Comparison of ENCODE assay signal across 2 cellular contexts in the genomic region with DNA sequence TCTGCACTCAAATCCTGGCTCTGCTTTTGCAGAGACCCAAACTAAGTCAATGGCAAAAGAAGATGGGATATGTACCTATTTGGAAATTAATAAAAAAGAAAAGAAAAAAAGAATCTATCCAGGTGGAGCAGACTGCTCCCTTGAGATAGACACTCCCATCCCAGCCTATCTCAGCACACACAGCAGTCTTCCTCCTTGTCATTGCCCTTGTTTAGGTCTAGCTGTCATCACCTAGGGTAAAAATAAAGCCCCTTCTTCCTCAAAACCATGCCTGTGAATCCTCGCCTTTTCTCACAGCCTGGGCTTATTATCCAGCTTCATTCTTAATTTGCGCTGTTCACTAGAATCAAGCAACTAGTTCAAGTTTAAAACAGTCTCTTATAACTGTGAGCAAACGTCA.
TF ChIP-seq lines count a peak whose summit lies in the region.

No MANE protein-coding gene starts in this region.

TF ChIP-seq in HepG2, 621 proteins besides CTCF, POLR2A, EP300 and RAD21 (continues in another document):
- TF ChIP-seq AKAP8 (CRISPR knock-in tag; IDR thresholded peaks at IDR 0.05): no peak
- TF ChIP-seq ZNF670 (CRISPR knock-in tag; IDR thresholded peaks at IDR 0.05; ENCODE audit: borderline replicate concordance): no peak
- TF ChIP-seq TBL1XR1 (IDR thresholded peaks at IDR 0.05; ENCODE audit: borderline replicate concordance, low read length, partially characterized antibody): no peak
- TF ChIP-seq, protein P1, sequence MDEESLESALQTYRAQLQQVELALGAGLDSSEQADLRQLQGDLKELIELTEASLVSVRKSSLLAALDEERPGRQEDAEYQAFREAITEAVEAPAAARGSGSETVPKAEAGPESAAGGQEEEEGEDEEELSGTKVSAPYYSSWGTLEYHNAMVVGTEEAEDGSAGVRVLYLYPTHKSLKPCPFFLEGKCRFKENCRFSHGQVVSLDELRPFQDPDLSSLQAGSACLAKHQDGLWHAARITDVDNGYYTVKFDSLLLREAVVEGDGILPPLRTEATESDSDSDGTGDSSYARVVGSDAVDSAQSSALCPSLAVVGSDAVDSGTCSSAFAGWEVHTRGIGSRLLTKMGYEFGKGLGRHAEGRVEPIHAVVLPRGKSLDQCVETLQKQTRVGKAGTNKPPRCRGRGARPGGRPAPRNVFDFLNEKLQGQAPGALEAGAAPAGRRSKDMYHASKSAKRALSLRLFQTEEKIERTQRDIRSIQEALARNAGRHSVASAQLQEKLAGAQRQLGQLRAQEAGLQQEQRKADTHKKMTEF (CRISPR knock-in tag; IDR thresholded peaks at IDR 0.05): no peak
- TF ChIP-seq, protein P2, sequence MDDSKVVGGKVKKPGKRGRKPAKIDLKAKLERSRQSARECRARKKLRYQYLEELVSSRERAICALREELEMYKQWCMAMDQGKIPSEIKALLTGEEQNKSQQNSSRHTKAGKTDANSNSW (CRISPR knock-in tag; IDR thresholded peaks at IDR 0.05; ENCODE audit: borderline replicate concordance): no peak
- TF ChIP-seq SPEN (CRISPR knock-in tag; IDR thresholded peaks at IDR 0.05; ENCODE audit: low read depth): no peak
- no peak for TF ChIP-seq TAF15 (IDR thresholded peaks at IDR 0.05; ENCODE audit: low read depth, low read length, poor library complexity, severe bottlenecking)
- no peak for TF ChIP-seq ZNF510 (CRISPR knock-in tag; IDR thresholded peaks at IDR 0.05; ENCODE audit: low read depth)
- TF ChIP-seq SP140L (CRISPR knock-in tag; IDR thresholded peaks at IDR 0.05; ENCODE audit: borderline replicate concordance): no peak
- TF ChIP-seq, protein P3, sequence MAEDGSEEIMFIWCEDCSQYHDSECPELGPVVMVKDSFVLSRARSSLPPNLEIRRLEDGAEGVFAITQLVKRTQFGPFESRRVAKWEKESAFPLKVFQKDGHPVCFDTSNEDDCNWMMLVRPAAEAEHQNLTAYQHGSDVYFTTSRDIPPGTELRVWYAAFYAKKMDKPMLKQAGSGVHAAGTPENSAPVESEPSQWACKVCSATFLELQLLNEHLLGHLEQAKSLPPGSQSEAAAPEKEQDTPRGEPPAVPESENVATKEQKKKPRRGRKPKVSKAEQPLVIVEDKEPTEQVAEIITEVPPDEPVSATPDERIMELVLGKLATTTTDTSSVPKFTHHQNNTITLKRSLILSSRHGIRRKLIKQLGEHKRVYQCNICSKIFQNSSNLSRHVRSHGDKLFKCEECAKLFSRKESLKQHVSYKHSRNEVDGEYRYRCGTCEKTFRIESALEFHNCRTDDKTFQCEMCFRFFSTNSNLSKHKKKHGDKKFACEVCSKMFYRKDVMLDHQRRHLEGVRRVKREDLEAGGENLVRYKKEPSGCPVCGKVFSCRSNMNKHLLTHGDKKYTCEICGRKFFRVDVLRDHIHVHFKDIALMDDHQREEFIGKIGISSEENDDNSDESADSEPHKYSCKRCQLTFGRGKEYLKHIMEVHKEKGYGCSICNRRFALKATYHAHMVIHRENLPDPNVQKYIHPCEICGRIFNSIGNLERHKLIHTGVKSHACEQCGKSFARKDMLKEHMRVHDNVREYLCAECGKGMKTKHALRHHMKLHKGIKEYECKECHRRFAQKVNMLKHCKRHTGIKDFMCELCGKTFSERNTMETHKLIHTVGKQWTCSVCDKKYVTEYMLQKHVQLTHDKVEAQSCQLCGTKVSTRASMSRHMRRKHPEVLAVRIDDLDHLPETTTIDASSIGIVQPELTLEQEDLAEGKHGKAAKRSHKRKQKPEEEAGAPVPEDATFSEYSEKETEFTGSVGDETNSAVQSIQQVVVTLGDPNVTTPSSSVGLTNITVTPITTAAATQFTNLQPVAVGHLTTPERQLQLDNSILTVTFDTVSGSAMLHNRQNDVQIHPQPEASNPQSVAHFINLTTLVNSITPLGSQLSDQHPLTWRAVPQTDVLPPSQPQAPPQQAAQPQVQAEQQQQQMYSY (CRISPR knock-in tag; IDR thresholded peaks at IDR 0.05): no peak
- no peak for TF ChIP-seq FOXK1 (CRISPR knock-in tag; IDR thresholded peaks at IDR 0.05; ENCODE audit: borderline replicate concordance, low read depth)
- TF ChIP-seq, protein P4, sequence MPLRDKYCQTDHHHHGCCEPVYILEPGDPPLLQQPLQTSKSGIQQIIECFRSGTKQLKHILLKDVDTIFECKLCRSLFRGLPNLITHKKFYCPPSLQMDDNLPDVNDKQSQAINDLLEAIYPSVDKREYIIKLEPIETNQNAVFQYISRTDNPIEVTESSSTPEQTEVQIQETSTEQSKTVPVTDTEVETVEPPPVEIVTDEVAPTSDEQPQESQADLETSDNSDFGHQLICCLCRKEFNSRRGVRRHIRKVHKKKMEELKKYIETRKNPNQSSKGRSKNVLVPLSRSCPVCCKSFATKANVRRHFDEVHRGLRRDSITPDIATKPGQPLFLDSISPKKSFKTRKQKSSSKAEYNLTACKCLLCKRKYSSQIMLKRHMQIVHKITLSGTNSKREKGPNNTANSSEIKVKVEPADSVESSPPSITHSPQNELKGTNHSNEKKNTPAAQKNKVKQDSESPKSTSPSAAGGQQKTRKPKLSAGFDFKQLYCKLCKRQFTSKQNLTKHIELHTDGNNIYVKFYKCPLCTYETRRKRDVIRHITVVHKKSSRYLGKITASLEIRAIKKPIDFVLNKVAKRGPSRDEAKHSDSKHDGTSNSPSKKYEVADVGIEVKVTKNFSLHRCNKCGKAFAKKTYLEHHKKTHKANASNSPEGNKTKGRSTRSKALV (CRISPR knock-in tag; IDR thresholded peaks at IDR 0.05): no peak
- TF ChIP-seq, protein P5, sequence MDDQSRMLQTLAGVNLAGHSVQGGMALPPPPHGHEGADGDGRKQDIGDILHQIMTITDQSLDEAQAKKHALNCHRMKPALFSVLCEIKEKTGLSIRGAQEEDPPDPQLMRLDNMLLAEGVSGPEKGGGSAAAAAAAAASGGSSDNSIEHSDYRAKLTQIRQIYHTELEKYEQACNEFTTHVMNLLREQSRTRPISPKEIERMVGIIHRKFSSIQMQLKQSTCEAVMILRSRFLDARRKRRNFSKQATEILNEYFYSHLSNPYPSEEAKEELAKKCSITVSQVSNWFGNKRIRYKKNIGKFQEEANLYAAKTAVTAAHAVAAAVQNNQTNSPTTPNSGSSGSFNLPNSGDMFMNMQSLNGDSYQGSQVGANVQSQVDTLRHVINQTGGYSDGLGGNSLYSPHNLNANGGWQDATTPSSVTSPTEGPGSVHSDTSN (CRISPR knock-in tag; IDR thresholded peaks at IDR 0.05; ENCODE audit: borderline replicate concordance): no peak
- TF ChIP-seq, protein P6, sequence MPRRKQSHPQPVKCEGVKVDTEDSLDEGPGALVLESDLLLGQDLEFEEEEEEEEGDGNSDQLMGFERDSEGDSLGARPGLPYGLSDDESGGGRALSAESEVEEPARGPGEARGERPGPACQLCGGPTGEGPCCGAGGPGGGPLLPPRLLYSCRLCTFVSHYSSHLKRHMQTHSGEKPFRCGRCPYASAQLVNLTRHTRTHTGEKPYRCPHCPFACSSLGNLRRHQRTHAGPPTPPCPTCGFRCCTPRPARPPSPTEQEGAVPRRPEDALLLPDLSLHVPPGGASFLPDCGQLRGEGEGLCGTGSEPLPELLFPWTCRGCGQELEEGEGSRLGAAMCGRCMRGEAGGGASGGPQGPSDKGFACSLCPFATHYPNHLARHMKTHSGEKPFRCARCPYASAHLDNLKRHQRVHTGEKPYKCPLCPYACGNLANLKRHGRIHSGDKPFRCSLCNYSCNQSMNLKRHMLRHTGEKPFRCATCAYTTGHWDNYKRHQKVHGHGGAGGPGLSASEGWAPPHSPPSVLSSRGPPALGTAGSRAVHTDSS (CRISPR knock-in tag; conservative IDR thresholded peaks at IDR 0.05): no peak
- TF ChIP-seq ZSCAN25 (CRISPR knock-in tag; IDR thresholded peaks at IDR 0.05): no peak
- no peak for TF ChIP-seq MIXL1 (CRISPR knock-in tag; IDR thresholded peaks at IDR 0.05)
- no peak for TF ChIP-seq ZNF367 (CRISPR knock-in tag; IDR thresholded peaks at IDR 0.05; ENCODE audit: borderline replicate concordance)

TF ChIP-seq in K562, 482 proteins besides CTCF, POLR2A, EP300 and RAD21 (continues in another document):
- peak; percentile 20; the same call in 1 of the 2 replicates for TF ChIP-seq MECOM (CRISPR knock-in tag; IDR thresholded peaks at IDR 0.05)
- peak; percentile 37; the same call in 1 of the 2 replicates for TF ChIP-seq SMAD4 (CRISPR knock-in tag; conservative IDR thresholded peaks at IDR 0.05)
- TF ChIP-seq, protein P7, sequence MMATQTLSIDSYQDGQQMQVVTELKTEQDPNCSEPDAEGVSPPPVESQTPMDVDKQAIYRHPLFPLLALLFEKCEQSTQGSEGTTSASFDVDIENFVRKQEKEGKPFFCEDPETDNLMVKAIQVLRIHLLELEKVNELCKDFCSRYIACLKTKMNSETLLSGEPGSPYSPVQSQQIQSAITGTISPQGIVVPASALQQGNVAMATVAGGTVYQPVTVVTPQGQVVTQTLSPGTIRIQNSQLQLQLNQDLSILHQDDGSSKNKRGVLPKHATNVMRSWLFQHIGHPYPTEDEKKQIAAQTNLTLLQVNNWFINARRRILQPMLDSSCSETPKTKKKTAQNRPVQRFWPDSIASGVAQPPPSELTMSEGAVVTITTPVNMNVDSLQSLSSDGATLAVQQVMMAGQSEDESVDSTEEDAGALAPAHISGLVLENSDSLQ (IDR thresholded peaks at IDR 0.05): peak; percentile 68
- peak; percentile 71 for TF ChIP-seq SMARCE1 (IDR thresholded peaks at IDR 0.05)
- TF ChIP-seq TEAD4 (IDR thresholded peaks at IDR 0.05; ENCODE audit: low read length): peak; percentile 85
- TF ChIP-seq TEAD4 (CRISPR knock-in tag; IDR thresholded peaks at IDR 0.05; ENCODE audit: borderline replicate concordance): no peak
- peak in 1 of 2 experiments; percentile 64; a peak in 2 of 4 replicates for TF ChIP-seq TRIM24 (IDR thresholded peaks at IDR 0.05)
- TF ChIP-seq RBM39 (optimal IDR thresholded peaks at IDR 0.05; ENCODE audit: low read depth, low read length): no peak
- TF ChIP-seq SOX6 (IDR thresholded peaks at IDR 0.05): peak; percentile 75
- no peak for TF ChIP-seq KDM5B (IDR thresholded peaks at IDR 0.05; ENCODE audit: insufficient replicate concordance, low read depth, low read length)
- TF ChIP-seq DPF2 (IDR thresholded peaks at IDR 0.05): peak; percentile 92
- peak; percentile 26; the same call in 1 of the 2 replicates for TF ChIP-seq ZNF384 (IDR thresholded peaks at IDR 0.05; ENCODE audit: low read depth, low read length)
- no peak for TF ChIP-seq GTF2E2 (tag; IDR thresholded peaks at IDR 0.05)
- TF ChIP-seq FOXM1 (IDR thresholded peaks at IDR 0.05; ENCODE audit: low read depth): no peak; the same call in 1 of the 2 replicates
- no peak for TF ChIP-seq FOXM1 (CRISPR knock-in tag; IDR thresholded peaks at IDR 0.05; ENCODE audit: low read depth)
- peak; percentile 78 for TF ChIP-seq NCOR1 (IDR thresholded peaks at IDR 0.05)
- peak; percentile 93 for TF ChIP-seq ARID1B (IDR thresholded peaks at IDR 0.05)
- TF ChIP-seq POLR2AphosphoS5 (IDR thresholded peaks at IDR 0.05; ENCODE audit: control insufficient read depth, insufficient read depth, low read depth, low read length): peak; percentile 57; the same call in 1 of the 2 replicates
- TF ChIP-seq TCFL5 (CRISPR knock-in tag; conservative IDR thresholded peaks at IDR 0.05): no peak
- TF ChIP-seq HDAC3 (IDR thresholded peaks at IDR 0.05; ENCODE audit: borderline replicate concordance, partially characterized antibody): peak; percentile 46
- TF ChIP-seq, protein P8, sequence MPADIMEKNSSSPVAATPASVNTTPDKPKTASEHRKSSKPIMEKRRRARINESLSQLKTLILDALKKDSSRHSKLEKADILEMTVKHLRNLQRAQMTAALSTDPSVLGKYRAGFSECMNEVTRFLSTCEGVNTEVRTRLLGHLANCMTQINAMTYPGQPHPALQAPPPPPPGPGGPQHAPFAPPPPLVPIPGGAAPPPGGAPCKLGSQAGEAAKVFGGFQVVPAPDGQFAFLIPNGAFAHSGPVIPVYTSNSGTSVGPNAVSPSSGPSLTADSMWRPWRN (IDR thresholded peaks at IDR 0.05; ENCODE audit: low read depth): 0 out of 2 replicates have a peak, but pooled peaks have one; percentile 29
- TF ChIP-seq CBFA2T2 (conservative IDR thresholded peaks at IDR 0.05): peak; percentile 78
- TF ChIP-seq, protein P9, sequence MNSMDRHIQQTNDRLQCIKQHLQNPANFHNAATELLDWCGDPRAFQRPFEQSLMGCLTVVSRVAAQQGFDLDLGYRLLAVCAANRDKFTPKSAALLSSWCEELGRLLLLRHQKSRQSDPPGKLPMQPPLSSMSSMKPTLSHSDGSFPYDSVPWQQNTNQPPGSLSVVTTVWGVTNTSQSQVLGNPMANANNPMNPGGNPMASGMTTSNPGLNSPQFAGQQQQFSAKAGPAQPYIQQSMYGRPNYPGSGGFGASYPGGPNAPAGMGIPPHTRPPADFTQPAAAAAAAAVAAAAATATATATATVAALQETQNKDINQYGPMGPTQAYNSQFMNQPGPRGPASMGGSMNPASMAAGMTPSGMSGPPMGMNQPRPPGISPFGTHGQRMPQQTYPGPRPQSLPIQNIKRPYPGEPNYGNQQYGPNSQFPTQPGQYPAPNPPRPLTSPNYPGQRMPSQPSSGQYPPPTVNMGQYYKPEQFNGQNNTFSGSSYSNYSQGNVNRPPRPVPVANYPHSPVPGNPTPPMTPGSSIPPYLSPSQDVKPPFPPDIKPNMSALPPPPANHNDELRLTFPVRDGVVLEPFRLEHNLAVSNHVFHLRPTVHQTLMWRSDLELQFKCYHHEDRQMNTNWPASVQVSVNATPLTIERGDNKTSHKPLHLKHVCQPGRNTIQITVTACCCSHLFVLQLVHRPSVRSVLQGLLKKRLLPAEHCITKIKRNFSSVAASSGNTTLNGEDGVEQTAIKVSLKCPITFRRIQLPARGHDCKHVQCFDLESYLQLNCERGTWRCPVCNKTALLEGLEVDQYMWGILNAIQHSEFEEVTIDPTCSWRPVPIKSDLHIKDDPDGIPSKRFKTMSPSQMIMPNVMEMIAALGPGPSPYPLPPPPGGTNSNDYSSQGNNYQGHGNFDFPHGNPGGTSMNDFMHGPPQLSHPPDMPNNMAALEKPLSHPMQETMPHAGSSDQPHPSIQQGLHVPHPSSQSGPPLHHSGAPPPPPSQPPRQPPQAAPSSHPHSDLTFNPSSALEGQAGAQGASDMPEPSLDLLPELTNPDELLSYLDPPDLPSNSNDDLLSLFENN (IDR thresholded peaks at IDR 0.05; ENCODE audit: low read depth in 2 of 2, low read length in 2 of 2): peak in 1 of 2 experiments; percentile 67; a peak in 1 of 4 replicates
- peak; percentile 66; the same call in 1 of the 2 replicates for TF ChIP-seq KLF16 (IDR thresholded peaks at IDR 0.05)
- TF ChIP-seq, protein P10, sequence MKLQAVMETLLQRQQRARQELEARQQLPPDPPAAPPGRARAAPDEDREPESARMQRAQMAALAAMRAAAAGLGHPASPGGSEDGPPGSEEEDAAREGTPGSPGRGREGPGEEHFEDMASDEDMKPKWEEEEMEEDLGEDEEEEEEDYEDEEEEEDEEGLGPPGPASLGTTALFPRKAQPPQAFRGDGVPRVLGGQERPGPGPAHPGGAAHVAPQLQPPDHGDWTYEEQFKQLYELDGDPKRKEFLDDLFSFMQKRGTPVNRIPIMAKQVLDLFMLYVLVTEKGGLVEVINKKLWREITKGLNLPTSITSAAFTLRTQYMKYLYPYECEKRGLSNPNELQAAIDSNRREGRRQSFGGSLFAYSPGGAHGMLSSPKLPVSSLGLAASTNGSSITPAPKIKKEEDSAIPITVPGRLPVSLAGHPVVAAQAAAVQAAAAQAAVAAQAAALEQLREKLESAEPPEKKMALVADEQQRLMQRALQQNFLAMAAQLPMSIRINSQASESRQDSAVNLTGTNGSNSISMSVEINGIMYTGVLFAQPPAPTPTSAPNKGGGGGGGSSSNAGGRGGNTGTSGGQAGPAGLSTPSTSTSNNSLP (IDR thresholded peaks at IDR 0.05; ENCODE audit: borderline replicate concordance, low read depth, low read length): no peak
- TF ChIP-seq MEIS2 (IDR thresholded peaks at IDR 0.05; ENCODE audit: partially characterized antibody): peak; percentile 97
- peak in 1 of 2 experiments; percentile 73; a peak in 2 of 4 replicates for TF ChIP-seq RCOR1 (IDR thresholded peaks at IDR 0.05; ENCODE audit: borderline replicate concordance in 1 of 2, low read depth in 2 of 2, low read length in 2 of 2)
- peak; percentile 75 for TF ChIP-seq MEF2A (IDR thresholded peaks at IDR 0.05; ENCODE audit: control insufficient read depth, low read depth, low read length)
- peak; percentile 53; the same call in 1 of the 2 replicates for TF ChIP-seq PML (IDR thresholded peaks at IDR 0.05; ENCODE audit: low read length)
- TF ChIP-seq NCOA4 (IDR thresholded peaks at IDR 0.05; ENCODE audit: partially characterized antibody): no peak
- TF ChIP-seq GATA2 (CRISPR knock-in tag; IDR thresholded peaks at IDR 0.05): peak; percentile 40; the same call in 1 of the 2 replicates
